ENCODE assay signal across 9 cellular contexts in the genomic region with DNA sequence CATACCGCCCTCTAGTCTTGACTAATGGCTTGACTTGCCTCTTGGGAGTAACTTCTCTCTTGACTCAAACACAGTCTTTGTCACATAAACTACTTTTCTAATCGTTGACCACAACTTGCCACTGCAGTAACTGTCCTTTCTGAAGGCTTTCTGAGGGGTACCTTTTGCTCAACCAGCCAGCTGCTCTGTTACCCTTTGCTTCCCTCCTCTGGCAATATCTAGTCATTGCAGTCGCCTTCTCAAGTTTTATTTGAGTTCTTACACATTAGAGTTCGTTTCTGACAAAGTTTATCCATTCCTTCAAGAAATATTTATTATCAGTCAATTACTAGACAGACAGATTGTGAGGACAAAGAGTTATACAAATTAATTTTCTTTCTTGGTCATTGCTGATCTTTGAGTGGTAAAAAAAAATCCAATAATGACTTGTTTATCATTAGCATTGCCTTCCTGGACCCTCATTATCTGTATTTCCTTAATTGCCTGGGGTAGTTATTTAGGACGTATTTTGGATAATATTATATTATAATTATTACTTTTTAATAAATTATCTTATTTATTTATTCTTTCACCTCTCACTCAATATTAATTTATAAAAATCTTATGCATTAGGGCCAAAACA.
A peak's percentile ranks its signal among the peaks of the same experiment; 100 is the strongest.
DNase-seq lines count a peak whose midpoint lies in the region; ATAC-seq and TF ChIP-seq lines count a peak whose summit lies in the region.
"Had no signal": no experiment of that assay in that cellular context is flagged by ENCODE, and none has a peak within 500 bp of the region (broad histone marks: within the 10 kb centered on the region; RNA-seq: fewer than 3 reads in every experiment).

No MANE protein-coding gene starts in this region.

- intact Hi-C loops in lower lobe of right lung (cut with DNase I) = no loop called here

- no peaks in the 10 kb centered on the region for H3K4me1 Mint-ChIP-seq in stimulated activated naive CD8-positive, alpha-beta T cell treated with anti-CD3 and anti-CD28 coated beads, Interleukin-15, amount 100 ng/mL, for 72 hours

- H3K36me3 ChIP-seq in lower lobe of right lung = no peaks in the 10 kb centered on the region
- H3K36me3 ChIP-seq: BLaER1 had no signal

- DNase-seq in NCI-H2081 (lab: John Stamatoyannopoulos, UW) = peak; percentile 23 to 55
- DNase-seq in NCI-H2081 treated with DMSO at 0.1 percent for 48 hours (lab: John Stamatoyannopoulos, UW) = no peak
- peak; percentile 0 for DNase-seq in NCI-H510A (lab: John Stamatoyannopoulos, UW)
- peak; percentile 22 to 62 for DNase-seq in T47D (ENCODE audit: low read depth in 1 of 2, low spot score in 1 of 2)
- no peak for DNase-seq in lower lobe of right lung
- no peak for DNase-seq in stimulated activated naive CD8-positive, alpha-beta T cell treated with anti-CD3 and anti-CD28 coated beads, Interleukin-15, amount 100 ng/mL, for 72 hours

- peaks cover 3% of the 10 kb centered on the region in 2 donors for H3K9me3 Mint-ChIP-seq in stimulated activated naive CD8-positive, alpha-beta T cell treated with anti-CD3 and anti-CD28 coated beads, Interleukin-15, amount 100 ng/mL, for 72 hours

- H3K9me3 ChIP-seq in lower lobe of right lung = no peaks in the 10 kb centered on the region

- no peak overlapping the region for H3K4me3 ChIP-seq in lower lobe of right lung
- H3K4me3 ChIP-seq: BLaER1 had no signal

- in situ Hi-C loops in T47D (cut with HindIII; ENCODE audit: low pct_unique_long_range_greater_than_20kb, low sequenced_read_pairs) = no loop called here

- no peak overlapping the region for H3K27ac Mint-ChIP-seq in stimulated activated naive CD8-positive, alpha-beta T cell treated with anti-CD3 and anti-CD28 coated beads, Interleukin-15, amount 100 ng/mL, for 72 hours

- TF ChIP-seq CTCF in lower lobe of right lung (IDR thresholded peaks at IDR 0.05) = peak; percentile 64

- H3K4me3 Mint-ChIP-seq in stimulated activated naive CD8-positive, alpha-beta T cell treated with anti-CD3 and anti-CD28 coated beads, Interleukin-15, amount 100 ng/mL, for 72 hours = no peak overlapping the region

- no peaks in the 10 kb centered on the region for H3K27me3 ChIP-seq in lower lobe of right lung (ENCODE audit: low read depth)
- H3K27me3 ChIP-seq: BLaER1 had no signal

- no peaks in the 10 kb centered on the region for H3K27me3 Mint-ChIP-seq in stimulated activated naive CD8-positive, alpha-beta T cell treated with anti-CD3 and anti-CD28 coated beads, Interleukin-15, amount 100 ng/mL, for 72 hours

- ATAC-seq in HG03025 (IDR thresholded peaks at IDR 0.05; ENCODE audit: low FRiP score, unreplicated experiment) (peak; percentile 66), lower lobe of right lung (no peak), HG03469 (IDR thresholded peaks at IDR 0.05; ENCODE audit: unreplicated experiment) (no peak)
- ATAC-seq in stimulated activated naive CD8-positive, alpha-beta T cell treated with anti-CD3 and anti-CD28 coated beads, Interleukin-15, amount 100 ng/mL, for 72 hours = no peak

- H3K27ac ChIP-seq in lower lobe of right lung = no peak overlapping the region
- H3K27ac ChIP-seq: BLaER1 had no signal

- no peaks in the 10 kb centered on the region for H3K4me1 ChIP-seq in lower lobe of right lung
- H3K4me1 ChIP-seq: BLaER1 had no signal

Comparison
In these comparisons a context has a peak if more than half of its experiments do, and no peak if none do; other contexts are left out.
1. DNase-seq: peak in NCI-H2081 (2 of 2), NCI-H510A (single experiment) and T47D (2 of 2); none in NCI-H2081 treated with DMSO at 0.1 percent for 48 hours (single experiment), lower lobe of right lung (single experiment) and stimulated activated naive CD8-positive, alpha-beta T cell treated with anti-CD3 and anti-CD28 coated beads, Interleukin-15, amount 100 ng/mL, for 72 hours (0 of 2).